Comparison of ENCODE assay signal across 22 cellular contexts in genomic region chr7:22895491-22895890, GRCh38.
DNase-seq lines count a peak whose midpoint lies in the region; ATAC-seq and TF ChIP-seq lines count a peak whose summit lies in the region.
"Had no signal": no experiment of that assay in that cellular context is flagged by ENCODE, and none has a peak within 500 bp of the region (broad histone marks: within the 10 kb centered on the region; RNA-seq: fewer than 3 reads in every experiment).

No MANE protein-coding gene starts in this region.

- ATAC-seq in aorta (ENCODE audit: low FRiP score) (no peak), foreskin keratinocyte (no peak)
- ATAC-seq: A549, HepG2, T-helper 17 cell had no signal

- no peak overlapping the region for H3K9ac ChIP-seq in GM23248
- no peak overlapping the region for H3K9ac ChIP-seq in adipocyte (ENCODE audit: low read length)

- 0 out of 2 replicates have a peak overlapping the region, but pooled peaks have one; percentile 2 for H2AFZ ChIP-seq in GM23248
- H2AFZ ChIP-seq: PC-9 had no signal

- H3K27me3 ChIP-seq in GM23248 (replicated peaks; ENCODE audit: insufficient read depth), result no peaks in the 10 kb centered on the region
- no peaks in the 10 kb centered on the region for H3K27me3 ChIP-seq in adipocyte (replicated peaks; ENCODE audit: control insufficient read depth, insufficient read depth, low read length)
- H3K27me3 ChIP-seq in aorta (ENCODE audit: control insufficient read depth in 1 of 2, insufficient read depth in 2 of 2, low read length in 1 of 2), result no peaks in the 10 kb centered on the region
- peaks cover 2% of the 10 kb centered on the region for H3K27me3 ChIP-seq in foreskin keratinocyte

- no peaks in the 10 kb centered on the region for H3K9me2 ChIP-seq in GM23248 (ENCODE audit: insufficient read depth)

- H3K27ac ChIP-seq in GM23248 (no peak overlapping the region), aorta (ENCODE audit: low read depth in 1 of 2, low read length in 2 of 2) (no peak overlapping the region), foreskin keratinocyte (no peak overlapping the region)
- H3K27ac ChIP-seq: A549, PC-9 had no signal

- no peak for TF ChIP-seq CTCF in foreskin keratinocyte (conservative IDR thresholded peaks at IDR 0.05)

- H3K79me2 ChIP-seq in GM23248 (ENCODE audit: insufficient read depth), result no peaks in the 10 kb centered on the region

- no peak overlapping the region for H3K4me3 ChIP-seq in GM23248
- H3K4me3 ChIP-seq in adipocyte (ENCODE audit: low read length), result no peak overlapping the region
- H3K4me3 ChIP-seq in aorta (ENCODE audit: low read length in 2 of 2), result no peak overlapping the region
- H3K4me3 ChIP-seq: A549, PC-9 had no signal

- in situ Hi-C loops in GM23248 (cut with MboI), result no loop called here

- H3K36me3 ChIP-seq in GM23248 (ENCODE audit: low read depth), result no peaks in the 10 kb centered on the region
- H3K36me3 ChIP-seq in adipocyte (ENCODE audit: control insufficient read depth, insufficient read depth, low read length, severe bottlenecking), result no peaks in the 10 kb centered on the region
- no peaks in the 10 kb centered on the region for H3K36me3 ChIP-seq in aorta (ENCODE audit: control insufficient read depth in 1 of 2, insufficient read depth in 2 of 2, low read length in 1 of 2)

- peaks cover 8% of the 10 kb centered on the region; the same call in 1 of the 2 replicates for H3F3A ChIP-seq in GM23248 (ENCODE audit: insufficient read depth)

- DNase-seq in AG20443 (ENCODE audit: low spot score), result peak; percentile 18
- DNase-seq in GM23248, result peak; percentile 27
- DNase-seq in adipocyte (ENCODE audit: low read depth), result peak; percentile 8
- DNase-seq in aorta, result no peak
- DNase-seq in activated effector memory CD4-positive, alpha-beta T cell treated with anti-CD3 and anti-CD28 coated beads, Interleukin-2, amount 50 U/mL, for 16 hours, result no peak
- no peak for DNase-seq in NCI-H2171 treated with DMSO at 0.1 percent for 48 hours (lab: John Stamatoyannopoulos, UW)
- DNase-seq in foreskin keratinocyte, result no peak
- DNase-seq: AML-193, GOT3, KBM-7, NCI-H1092 treated with DMSO at 0.1 percent for 48 hours, NCI-H1436 treated with DMSO at 0.1 percent for 48 hours, NCI-H2029, NCI-H226, NCI-H510A treated with DMSO at 0.1 percent for 48 hours, NCI-H748 treated with DMSO at 0.1 percent for 48 hours, PC-9, RPMI8226, SHP77, T-helper 17 cell had no signal

- H3K4me1 ChIP-seq in GM23248 (ENCODE audit: insufficient read depth), result 0 out of 2 replicates have a peak, but pooled peaks cover 13% of the 10 kb centered on the region
- H3K4me1 ChIP-seq in adipocyte (ENCODE audit: control insufficient read depth, insufficient read depth, low read length), result no peaks in the 10 kb centered on the region
- no peaks in the 10 kb centered on the region for H3K4me1 ChIP-seq in aorta (ENCODE audit: control insufficient read depth in 1 of 2, insufficient read depth in 2 of 2, low read length in 2 of 2)
- H3K4me1 ChIP-seq in foreskin keratinocyte, result no peaks in the 10 kb centered on the region
- H3K4me1 ChIP-seq: A549 had no signal

- H4K20me1 ChIP-seq in GM23248 (ENCODE audit: insufficient read depth), result no peaks in the 10 kb centered on the region

- 0 to 9% methylated on average over 1 of the region's 1 CpG for WGBS in GM23248 (ENCODE audit: low coverage in 1 of 2, low lambda C conversion rate in 2 of 2, missing lambda C conversion rate in 2 of 2), 2 experiments
- WGBS in aorta, 2 donors, result 76 to 84% methylated on average over 1 of the region's 1 CpG

- peak overlapping the region; percentile 49 for H3K4me2 ChIP-seq in GM23248 (ENCODE audit: unreplicated experiment)
- H3K4me2 ChIP-seq: A549, PC-9 had no signal

- intact Hi-C loops in aorta (cut with DNase I), result no loop called here

- H3K9me3 ChIP-seq in GM23248 (ENCODE audit: low read depth), result no peaks in the 10 kb centered on the region
- no peaks in the 10 kb centered on the region for H3K9me3 ChIP-seq in adipocyte (ENCODE audit: control insufficient read depth, low read length)
- no peaks in the 10 kb centered on the region for H3K9me3 ChIP-seq in aorta (ENCODE audit: control insufficient read depth, low read length)
- H3K9me3 ChIP-seq: A549 had no signal

Comparison
In these comparisons a context has a peak if more than half of its experiments do, and no peak if none do; other contexts are left out.
1. DNase-seq: peak in AG20443 (single experiment), GM23248 (single experiment) and adipocyte (single experiment); none in aorta (0 of 2), activated effector memory CD4-positive, alpha-beta T cell treated with anti-CD3 and anti-CD28 coated beads, Interleukin-2, amount 50 U/mL, for 16 hours (single experiment), NCI-H2171 treated with DMSO at 0.1 percent for 48 hours (single experiment) and foreskin keratinocyte (0 of 2).